ENCODE assay signal across 8 cellular contexts in the genomic region with DNA sequence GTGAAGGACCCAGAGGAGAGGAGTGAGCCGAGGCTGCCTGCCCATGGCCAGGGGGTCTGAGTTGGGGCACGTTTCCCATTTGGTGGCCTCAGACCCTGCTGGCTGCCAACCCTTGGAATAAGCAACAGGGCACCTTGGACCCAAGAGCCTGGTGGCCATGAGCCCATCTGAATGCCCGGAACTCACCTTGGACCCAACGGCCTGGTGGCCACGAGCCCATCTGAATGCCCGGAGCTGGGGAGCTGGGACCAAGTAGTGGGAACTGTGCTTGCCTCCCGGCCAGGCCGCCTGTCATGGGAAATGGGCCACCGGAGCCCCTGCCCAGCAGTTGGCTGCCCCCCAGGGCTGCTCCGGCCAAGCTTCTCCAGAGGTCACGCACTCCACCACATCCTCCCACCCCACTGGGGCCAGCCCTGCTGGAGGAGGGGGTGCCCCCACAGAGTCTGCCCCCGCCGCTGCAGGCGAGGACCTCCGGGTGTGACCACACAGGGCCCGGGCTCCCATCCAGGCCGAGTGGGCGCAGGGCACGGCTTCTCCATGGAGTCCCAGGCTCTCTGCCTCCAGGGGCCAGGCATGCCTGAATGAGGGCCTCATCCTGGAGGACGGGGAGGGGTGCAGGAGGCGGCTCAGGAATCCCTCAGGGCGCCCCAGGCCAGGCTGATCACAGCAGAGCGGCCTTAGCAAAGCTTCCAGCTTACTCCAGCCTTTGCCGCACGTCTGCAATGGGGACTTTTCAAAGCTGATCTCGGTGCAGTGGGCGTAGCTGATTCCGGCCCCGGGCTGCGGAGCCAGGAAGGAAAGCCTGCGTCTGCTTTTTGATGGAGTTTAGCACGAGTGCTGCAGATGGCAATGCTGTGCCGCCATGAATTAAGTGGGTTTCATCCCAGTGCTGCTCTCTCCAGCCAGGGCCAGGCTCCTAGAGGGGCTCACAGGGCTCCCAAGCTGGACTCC.
DNase-seq lines count a peak whose midpoint lies in the region; ATAC-seq and TF ChIP-seq lines count a peak whose summit lies in the region.
"Not testable (repeated sequence)": the region's sequence is repeated elsewhere in the genome, so short reads cannot be mapped to it uniquely, and the experiment has no call there.

No MANE protein-coding gene starts in this region.

- WGBS in esophagus, 2 donors, result 51 to 61% methylated on average over 23 to 33 of the region's 33 CpGs
- 47 to 64% (median 57%) methylated on average over 14 to 33 of the region's 33 CpGs for WGBS in spleen, 5 donors

- H3K27ac ChIP-seq in esophagus (ENCODE audit: low read depth in 2 of 2, low read length in 1 of 2) (peak overlapping the region; percentile 31 to 41), spleen (peak overlapping the region; percentile 27 to 79 (median 68))

- intact Hi-C loops in Right ventricle myocardium inferior (cut with DNase I); spleen (cut with DNase I; ENCODE audit: low total_unique reads): not testable (repeated sequence)

- TF ChIP-seq CTCF in HFFc6 (IDR thresholded peaks at IDR 0.05); omental fat pad (IDR thresholded peaks at IDR 0.05); spleen (IDR thresholded peaks at IDR 0.05 in 8 of 11, conservative IDR thresholded peaks at IDR 0.05 in 3 of 11): not testable (repeated sequence)

- not testable (repeated sequence) for TF ChIP-seq POLR2A in spleen (IDR thresholded peaks at IDR 0.05)

- not testable (repeated sequence) for H3K4me3 Mint-ChIP-seq in HFFc6; activated naive CD8-positive, alpha-beta T cell treated with anti-CD3 and anti-CD28 coated beads, Interleukin-2, amount 50 U/mL, for 24 hours

- H3K9me3 Mint-ChIP-seq in HFFc6; activated naive CD8-positive, alpha-beta T cell treated with anti-CD3 and anti-CD28 coated beads, Interleukin-2, amount 50 U/mL, for 24 hours: not testable (repeated sequence)

- peaks cover 18% of the 10 kb centered on the region for H3K27me3 Mint-ChIP-seq in HFFc6 (ENCODE audit: insufficient read depth)
- H3K27me3 Mint-ChIP-seq in activated naive CD8-positive, alpha-beta T cell treated with anti-CD3 and anti-CD28 coated beads, Interleukin-2, amount 50 U/mL, for 24 hours, result not testable (repeated sequence)

- peak; percentile 8 for ATAC-seq in activated naive CD8-positive, alpha-beta T cell treated with anti-CD3 and anti-CD28 coated beads, Interleukin-2, amount 50 U/mL, for 24 hours
- ATAC-seq in Right ventricle myocardium inferior (peak; percentile 55), left lobe of liver (peak; percentile 63), omental fat pad (ENCODE audit: low FRiP score) (peak; percentile 50)

- H3K36me3 ChIP-seq in esophagus (ENCODE audit: control insufficient read depth in 2 of 2, insufficient read depth in 2 of 2, low read length in 1 of 2), result not testable (repeated sequence)
- H3K36me3 ChIP-seq in spleen, result peaks cover 0 to 15% (median 0%) of the 10 kb centered on the region in 6 donors

- H3K36me3 Mint-ChIP-seq in HFFc6 (ENCODE audit: low read depth); activated naive CD8-positive, alpha-beta T cell treated with anti-CD3 and anti-CD28 coated beads, Interleukin-2, amount 50 U/mL, for 24 hours (ENCODE audit: low read depth): not testable (repeated sequence)

- H3K27ac Mint-ChIP-seq in HFFc6; activated naive CD8-positive, alpha-beta T cell treated with anti-CD3 and anti-CD28 coated beads, Interleukin-2, amount 50 U/mL, for 24 hours: not testable (repeated sequence)

- H3K4me1 ChIP-seq in esophagus (ENCODE audit: control insufficient read depth in 2 of 2, insufficient read depth in 2 of 2, low read length in 1 of 2), result not testable (repeated sequence)
- peaks cover 0 to 50% (median 19%) of the 10 kb centered on the region in 6 donors for H3K4me1 ChIP-seq in spleen

- DNase-seq in AG08395 (ENCODE audit: low spot score), result peak; percentile 19
- DNase-seq in HFFc6, result peak; percentile 28
- DNase-seq in activated naive CD8-positive, alpha-beta T cell treated with anti-CD3 and anti-CD28 coated beads, Interleukin-2, amount 50 U/mL, for 24 hours; omental fat pad (ENCODE audit: low spot score): not testable (repeated sequence)
- peak; percentile 55 for DNase-seq in Right ventricle myocardium inferior (ENCODE audit: missing footprints)
- peak; percentile 94 for DNase-seq in left lobe of liver (ENCODE audit: low spot score)
- peak; percentile 78 for DNase-seq in spleen

- H3K4me3 ChIP-seq in esophagus (ENCODE audit: low read depth in 1 of 2, low read length in 2 of 2); spleen: not testable (repeated sequence)

- not testable (repeated sequence) for H3K4me1 Mint-ChIP-seq in HFFc6 (ENCODE audit: low read depth); activated naive CD8-positive, alpha-beta T cell treated with anti-CD3 and anti-CD28 coated beads, Interleukin-2, amount 50 U/mL, for 24 hours

- not testable (repeated sequence) for H3K9me3 ChIP-seq in esophagus (ENCODE audit: control insufficient read depth in 2 of 2, insufficient read depth in 1 of 2, low read depth in 1 of 2, low read length in 1 of 2); spleen

- not testable (repeated sequence) for H3K27me3 ChIP-seq in esophagus (ENCODE audit: control insufficient read depth in 1 of 2, insufficient read depth in 2 of 2, low read length in 2 of 2); spleen (replicated peaks in 1 of 7)

Comparison
In these comparisons a context has a peak if more than half of its experiments do, and no peak if none do; other contexts are left out.
1. ATAC-seq: peak in every context shown above with its lines; median percentile 63 in left lobe of liver; 55 in Right ventricle myocardium inferior; 50 in omental fat pad; 8 in activated naive CD8-positive, alpha-beta T cell treated with anti-CD3 and anti-CD28 coated beads, Interleukin-2, amount 50 U/mL, for 24 hours.